Comparison of ENCODE assay signal across 21 cellular contexts in genomic region chr12:67624355-67624754, GRCh38.
"Had no signal": no experiment of that assay in that cellular context is flagged by ENCODE, and none has a peak within 500 bp of the region (broad histone marks: within the 10 kb centered on the region; RNA-seq: fewer than 3 reads in every experiment).

No MANE protein-coding gene starts in this region.

- H3K36me3 Mint-ChIP-seq: natural killer cell, type B pancreatic cell had no signal

- H3K27ac Mint-ChIP-seq: natural killer cell; stimulated activated naive CD8-positive, alpha-beta T cell treated with anti-CD3 and anti-CD28 coated beads, Interleukin-15, amount 100 ng/mL, for 72 hours; type B pancreatic cell had no signal

- DNase-seq: activated CD4-positive, alpha-beta T cell treated with anti-CD3 and anti-CD28 coated beads, Interleukin-2, amount 50 U/mL, for 1 hour; activated CD4-positive, CD25-positive, alpha-beta regulatory T cell treated with anti-CD3 and anti-CD28 coated beads, Interleukin-2, amount 50 U/mL, for 72 hours; activated CD8-positive, alpha-beta memory T cell treated with anti-CD3 and anti-CD28 coated beads for 24 hours; activated CD8-positive, alpha-beta memory T cell treated with anti-CD3 and anti-CD28 coated beads, Interleukin-2, amount 50 U/mL, for 48 hours; activated effector memory CD4-positive, alpha-beta T cell treated with Interleukin-2 at 50 U/mL for 16 hours; activated naive CD4-positive, alpha-beta T cell treated with anti-CD3 and anti-CD28 coated beads, Interleukin-2, amount 50 U/mL, for 16 hours; activated T-cell treated with anti-CD3 and anti-CD28 coated beads, Interleukin-2, amount 50 U/mL, for 48 hours; cortex of kidney; esophagus squamous epithelium; left colon; lower lobe of right lung; natural killer cell; pancreas; stimulated activated CD4-positive, alpha-beta T cell treated with anti-CD3 and anti-CD28 coated beads, Interleukin-4, amount 100 ng/mL, for 1 hour; stimulated activated naive CD8-positive, alpha-beta T cell treated with anti-CD3 and anti-CD28 coated beads, Interleukin-15, amount 100 ng/mL, for 72 hours had no signal

- H3K27me3 Mint-ChIP-seq: central memory CD8-positive, alpha-beta T cell; stimulated activated naive CD8-positive, alpha-beta T cell treated with anti-CD3 and anti-CD28 coated beads, Interleukin-15, amount 100 ng/mL, for 72 hours; type B pancreatic cell had no signal

- H3K36me3 ChIP-seq: ascending aorta, esophagus squamous epithelium, lower lobe of right lung, neutrophil, pancreas, suprapubic skin had no signal

- H3K27me3 ChIP-seq: ascending aorta, esophagus squamous epithelium, pancreas, suprapubic skin had no signal

- H3K27ac ChIP-seq: ascending aorta, esophagus squamous epithelium, lower lobe of right lung, neutrophil, pancreas, suprapubic skin had no signal

- H3K4me1 ChIP-seq: ascending aorta, esophagus squamous epithelium, lower lobe of right lung, pancreas, suprapubic skin had no signal

- H3K4me3 Mint-ChIP-seq: central memory CD8-positive, alpha-beta T cell; natural killer cell; stimulated activated naive CD8-positive, alpha-beta T cell treated with anti-CD3 and anti-CD28 coated beads, Interleukin-15, amount 100 ng/mL, for 72 hours; type B pancreatic cell had no signal

- H3K4me3 ChIP-seq: ascending aorta, esophagus squamous epithelium, lower lobe of right lung, pancreas, smooth muscle cell, suprapubic skin had no signal

- H3K4me2 ChIP-seq: smooth muscle cell had no signal

- H3K9me3 ChIP-seq: ascending aorta, esophagus squamous epithelium, lower lobe of right lung, neutrophil, pancreas, suprapubic skin had no signal

- ATAC-seq: lower lobe of right lung; natural killer cell; pancreas; stimulated activated naive CD8-positive, alpha-beta T cell treated with anti-CD3 and anti-CD28 coated beads, Interleukin-15, amount 100 ng/mL, for 72 hours had no signal
